In genomic region chr14:94346073-94346786, GRCh38 we compare ENCODE assay signal across 12 cellular contexts. TPM values are rescaled to one million over a fixed set of nuclear protein-coding genes. Genes with fewer than 3 reads are reported as not detected.
DNase-seq lines count a peak whose midpoint lies in the region; ATAC-seq and TF ChIP-seq lines count a peak whose summit lies in the region.
"Not testable (repeated sequence)": the region's sequence is repeated elsewhere in the genome, so short reads cannot be mapped to it uniquely, and the experiment has no call there.
"Had no signal": no experiment of that assay in that cellular context is flagged by ENCODE, and none has a peak within 500 bp of the region (broad histone marks: within the 10 kb centered on the region; RNA-seq: fewer than 3 reads in every experiment).

No MANE protein-coding gene starts in this region.

- POLR2A ChIA-PET in MCF 10A (lab: Yijun Ruan, JAX), result interaction anchor here (0.6 to 1.2 kb wide), 5 partner anchors 9 to 177 kb away, joined by 3 read pairs; partner anchors contain the start of gene SERPINA1

- not testable (repeated sequence) for H3K27me3 ChIP-seq in OCI-LY3 (ENCODE audit: low read depth, low read length)

- H3K79me2 ChIP-seq in OCI-LY3 (ENCODE audit: low read length), result not testable (repeated sequence)

- not testable (repeated sequence) for H3K4me3 Mint-ChIP-seq in MCF 10A (ENCODE audit: unreplicated experiment); natural killer cell

- H3K4me2 ChIP-seq in OCI-LY3 (ENCODE audit: low read length), result peak overlapping the region; percentile 38

- H3K36me3 Mint-ChIP-seq in MCF 10A (ENCODE audit: insufficient read depth, unreplicated experiment); natural killer cell: not testable (repeated sequence)

- H2AFZ ChIP-seq in OCI-LY3 (ENCODE audit: low read depth, low read length), result peak overlapping the region; percentile 3; the same call in 1 of the 2 replicates

- H4K20me1 ChIP-seq in OCI-LY3 (ENCODE audit: insufficient read depth, low read length), result not testable (repeated sequence)

- peaks cover 53% of the 10 kb centered on the region for H3K36me3 ChIP-seq in OCI-LY3 (replicated peaks; ENCODE audit: low read depth, low read length)

- peak overlapping the region; percentile 17; the same call in 1 of the 2 replicates for H3K4me3 ChIP-seq in OCI-LY3 (ENCODE audit: low read length)

- not testable (repeated sequence) for H3K27me3 Mint-ChIP-seq in MCF 10A (ENCODE audit: insufficient read depth, unreplicated experiment); natural killer cell (ENCODE audit: low read depth in 2 of 2)

- peak overlapping the region; percentile 21 for H3K27ac Mint-ChIP-seq in MCF 10A (ENCODE audit: low read depth, unreplicated experiment)
- not testable (repeated sequence) for H3K27ac Mint-ChIP-seq in natural killer cell

- TF ChIP-seq CTCF in OCI-LY3 (IDR thresholded peaks at IDR 0.05; ENCODE audit: low read depth, low read length); MCF 10A (IDR thresholded peaks at IDR 0.05; ENCODE audit: unreplicated experiment); natural killer cell (IDR thresholded peaks at IDR 0.05): not testable (repeated sequence)

- H3K4me1 Mint-ChIP-seq in MCF 10A (ENCODE audit: insufficient read depth, unreplicated experiment), result peaks cover 33% of the 10 kb centered on the region
- not testable (repeated sequence) for H3K4me1 Mint-ChIP-seq in natural killer cell

- H3K4me1 ChIP-seq in OCI-LY3 (ENCODE audit: low read length), result peaks cover 39% of the 10 kb centered on the region

- not testable (repeated sequence) for BruUV-seq in MCF 10A (replicated peaks; lab: Mats Ljungman, UMichigan)

- H3K9ac ChIP-seq in OCI-LY3 (ENCODE audit: low read length), result peak overlapping the region; percentile 59; the same call in 1 of the 2 replicates

- intact Hi-C loops in MCF 10A (cut with micrococcal nuclease); natural killer cell (cut with micrococcal nuclease): not testable (repeated sequence)

- H3K9me3 ChIP-seq in OCI-LY3 (ENCODE audit: insufficient read depth, low read length), result peaks cover 62% of the 10 kb centered on the region

- ATAC-seq in GM21447 (IDR thresholded peaks at IDR 0.05; ENCODE audit: unreplicated experiment) (peak; percentile 69), HG03097 (IDR thresholded peaks at IDR 0.05; ENCODE audit: low FRiP score, unreplicated experiment) (peak; percentile 57), natural killer cell (peak in 2 of 3 donors; percentile 57 to 60)

- CTCF ChIA-PET in MCF 10A (lab: Yijun Ruan, JAX), result interaction anchor here (0.6 to 1.0 kb wide), 2 partner anchors 30 to 52 kb away, joined by 3 to 4 read pairs; no protein-coding TSS in a partner anchor

- H3K27ac ChIP-seq in OCI-LY3 (ENCODE audit: low read length), result peak overlapping the region; percentile 99

- not testable (repeated sequence) for H3K9me3 Mint-ChIP-seq in MCF 10A (ENCODE audit: unreplicated experiment); natural killer cell

- DNase-seq in GM04503 (ENCODE audit: low read depth) (peak; percentile 17), MCF 10A (ENCODE audit: unreplicated experiment) (peak; percentile 45)
- DNase-seq in activated CD4-positive, alpha-beta T cell treated with anti-CD3 and anti-CD28 coated beads, Interleukin-2, amount 50 U/mL, for 4 hours, result peak; percentile 36 to 43
- DNase-seq in natural killer cell, result not testable (repeated sequence)
- peak; percentile 82 for DNase-seq in stimulated activated CD8-positive, alpha-beta memory T cell treated with anti-CD3 and anti-CD28 coated beads, Interleukin-4, amount 100 ng/mL, for 48 hours

RNA-seq across cellular contexts. Expression of gene SERPINA2, which starts 20.3 kb away (rescaled TPM):
- not detected in 2 replicates for total RNA-seq in MCF 10A (2022)
- not detected for total RNA-seq in natural killer cell
- total RNA-seq: aorta, endothelial cell of umbilical vein, right lobe of liver, upper lobe of left lung had no signal

RNA-seq across cellular contexts. Expression of gene SERPINA6, which starts 23.1 kb away (rescaled TPM):
- total RNA-seq in MCF 10A (2022) (not detected in 2 replicates), natural killer cell (not detected)
- total RNA-seq: aorta, endothelial cell of umbilical vein had no signal

RNA-seq across cellular contexts. Expression of gene SERPINA1, which starts 42.2 kb away (rescaled TPM):
- total RNA-seq in MCF 10A (2022) (38.1 and 42.5 TPM in 2 replicates), natural killer cell (10 to 100 TPM; 12.7 to 65.3 (median 48.3) TPM)
- total RNA-seq: endothelial cell of umbilical vein had no signal

RNA-seq across cellular contexts. Expression of gene SERPINA10, which starts 53.2 kb away (rescaled TPM):
- total RNA-seq in MCF 10A (2022) (not detected in 2 replicates), natural killer cell (not detected)
- total RNA-seq: aorta, endothelial cell of umbilical vein had no signal
